27 cellular contexts compared by ENCODE assay signal in genomic region chr12:1091350-1091749, GRCh38.
DNase-seq lines count a peak whose midpoint lies in the region; FAIRE-seq and TF ChIP-seq lines count a peak whose summit lies in the region.
"Had no signal": no experiment of that assay in that cellular context is flagged by ENCODE, and none has a peak within 500 bp of the region (broad histone marks: within the 10 kb centered on the region; RNA-seq: fewer than 3 reads in every experiment).

No MANE protein-coding gene starts in this region.

- H4K20me1 ChIP-seq in SK-N-SH (ENCODE audit: insufficient read depth) = peaks cover 10% of the 10 kb centered on the region

- BruUV-seq in A673 (replicated peaks; lab: Mats Ljungman, UMichigan) = no TSS peak

- H3F3A ChIP-seq in SK-N-SH (replicated peaks; ENCODE audit: insufficient read depth) = peaks cover 20% of the 10 kb centered on the region

- H3K27me3 ChIP-seq in A673 (replicated peaks; ENCODE audit: insufficient read depth, low read depth, low read length, poor library complexity) (no peaks in the 10 kb centered on the region), SK-N-SH (ENCODE audit: insufficient read depth) (no peaks in the 10 kb centered on the region)
- H3K27me3 ChIP-seq: body of pancreas, ovary, right atrium auricular region, upper lobe of left lung had no signal

- no peaks in the 10 kb centered on the region for H3K36me3 ChIP-seq in A673 (ENCODE audit: insufficient read depth, low read length, poor library complexity, severe bottlenecking)
- H3K36me3 ChIP-seq in SK-N-SH (replicated peaks in 1 of 2; ENCODE audit: control insufficient read depth in 1 of 2, insufficient read depth in 2 of 2, low read length in 1 of 2) = no peaks in the 10 kb centered on the region
- no peaks in the 10 kb centered on the region for H3K36me3 ChIP-seq in mesodermal cell (ENCODE audit: control insufficient read depth, insufficient read depth, low read length)
- H3K36me3 ChIP-seq: ovary, right atrium auricular region, upper lobe of left lung had no signal

- WGBS in SK-N-SH (ENCODE audit: low lambda C conversion rate) = 73% methylated on average over 4 of the region's 4 CpGs
- WGBS in mesodermal cell (ENCODE audit: insufficient coverage in 2 of 2), 2 experiments = 90 to 91% methylated on average over 3 to 4 of the region's 4 CpGs

- peak; percentile 33 for FAIRE-seq in G401.6 (lab: Jason Lieb, UNC)
- FAIRE-seq: GM12878, keratinocyte had no signal

- peaks cover 51% of the 10 kb centered on the region for H3K79me2 ChIP-seq in SK-N-SH (ENCODE audit: insufficient read depth)

- H3K4me3 ChIP-seq in A673 (ENCODE audit: low read depth, low read length, poor library complexity, severe bottlenecking) (no peak overlapping the region), SK-N-SH (ENCODE audit: low read depth in 2 of 2, low read length in 1 of 2) (no peak overlapping the region), mesodermal cell (ENCODE audit: extremely low read depth, insufficient read depth, low read length, poor library complexity, severe bottlenecking) (no peak overlapping the region)
- H3K4me3 ChIP-seq: body of pancreas, coronary artery, GM12878, GM23248, ovary, right atrium auricular region, upper lobe of left lung had no signal

- no peak overlapping the region for H3K9ac ChIP-seq in SK-N-SH
- H3K9ac ChIP-seq: GM23248 had no signal

- H3K9me2 ChIP-seq in SK-N-SH = no peaks in the 10 kb centered on the region

- TF ChIP-seq CTCF in A673 (conservative IDR thresholded peaks at IDR 0.05; ENCODE audit: low read depth, low read length) (no peak), SK-N-SH (IDR thresholded peaks at IDR 0.05) (no peak)

- no peaks in the 10 kb centered on the region for H3K4me1 ChIP-seq in A673 (ENCODE audit: insufficient read depth, low read length, poor library complexity, severe bottlenecking)
- H3K4me1 ChIP-seq in SK-N-SH (ENCODE audit: control insufficient read depth in 1 of 2, insufficient read depth in 2 of 2, low read depth in 1 of 2, low read length in 1 of 2) = peaks cover 0 to 8% of the 10 kb centered on the region in 2 experiments; a peak in 1 of 4 replicates
- H3K4me1 ChIP-seq in mesodermal cell (ENCODE audit: control insufficient read depth, insufficient read depth, low read length, poor library complexity, severe bottlenecking) = no peaks in the 10 kb centered on the region
- H3K4me1 ChIP-seq: body of pancreas had no signal

- CTCF ChIA-PET in A673 (lab: Charles Lee) = interaction anchor here (0.7 kb wide), 1 partner anchor 362 kb away, joined by 3 read pairs; no protein-coding TSS in a partner anchor
- CTCF ChIA-PET in SK-N-SH (lab: Yijun Ruan, JAX) = interaction anchor here (1.0 to 2.1 kb wide), 4 partner anchors 9 to 142 kb away, joined by 3 to 27 read pairs (median 5); partner anchors contain the start of gene RAD52

- intact Hi-C loops in A673 (cut with micrococcal nuclease; ENCODE audit: unreplicated experiment) = loop anchor here (5.0 to 10.0 kb wide), 3 partner anchors 104 to 277 kb away; no protein-coding TSS in a partner anchor

- peak overlapping the region; percentile 5 for H3K27ac ChIP-seq in A673 (ENCODE audit: low read depth, low read length, poor library complexity, severe bottlenecking)
- H3K27ac ChIP-seq in SK-N-SH (ENCODE audit: low read depth in 2 of 2, low read length in 1 of 2) = peak overlapping the region; percentile 11 to 32; a peak in 2 of 4 replicates
- H3K27ac ChIP-seq in mesodermal cell (ENCODE audit: low read depth, low read length, severe bottlenecking) = peak overlapping the region; percentile 36
- H3K27ac ChIP-seq: body of pancreas, coronary artery, GM23248, ovary, right atrium auricular region, RWPE1, upper lobe of left lung had no signal

- POLR2A ChIA-PET in A673 (lab: Charles Lee; ENCODE audit: low non-redundant PET) = interaction anchor here (0.6 kb wide), 1 partner anchor 511 kb away, joined by 5 read pairs; no protein-coding TSS in a partner anchor
- POLR2A ChIA-PET in SK-N-SH (lab: Yijun Ruan, JAX) = no interaction called here

- no peak overlapping the region for H2AFZ ChIP-seq in SK-N-SH (ENCODE audit: low read depth)
- H2AFZ ChIP-seq: GM23248 had no signal

- TF ChIP-seq EP300 in SK-N-SH (IDR thresholded peaks at IDR 0.05; ENCODE audit: borderline replicate concordance in 1 of 2, low read depth in 1 of 2, low read length in 1 of 2) = no peak

- TF ChIP-seq RAD21 in SK-N-SH (IDR thresholded peaks at IDR 0.05; ENCODE audit: low read length) = no peak

- no peaks in the 10 kb centered on the region for H3K9me3 ChIP-seq in A673 (ENCODE audit: low read depth, low read length, poor library complexity, severe bottlenecking)
- H3K9me3 ChIP-seq in SK-N-SH = no peaks in the 10 kb centered on the region
- H3K9me3 ChIP-seq in mesodermal cell (ENCODE audit: control insufficient read depth, low read length) = no peaks in the 10 kb centered on the region
- H3K9me3 ChIP-seq: body of pancreas, ovary, right atrium auricular region, upper lobe of left lung had no signal

- H3K4me2 ChIP-seq in SK-N-SH = no peak overlapping the region

- DNase-seq in A673 (ENCODE audit: low spot score) (no peak), SK-N-SH (no peak), NCI-H748 (lab: John Stamatoyannopoulos, UW; ENCODE audit: unreplicated experiment) (no peak), NCI-H1092 treated with DMSO at 0.1 percent for 48 hours (lab: John Stamatoyannopoulos, UW) (no peak), superior temporal gyrus (ENCODE audit: extremely low spot score) (no peak)
- DNase-seq: activated CD4-positive, alpha-beta T cell treated with anti-CD3 and anti-CD28 coated beads for 48 hours; activated gamma-delta T cell treated with Interleukin-2 at 50 U/mL for 16 hours; activated T-cell treated with anti-CD3 and anti-CD28 coated beads, Interleukin-2, amount 50 U/mL, for 24 hours; body of pancreas; effector memory CD4-positive, alpha-beta T cell; erythroblast; glutamatergic neuron; GM23248; natural killer cell; NCI-H1105 treated with DMSO at 0.1 percent for 48 hours; NCI-H2029 treated with DMSO at 0.1 percent for 48 hours; NCI-H226; NCI-H774; ovary; upper lobe of left lung had no signal

TF ChIP-seq in SK-N-SH, 30 proteins besides CTCF, POLR2A, EP300 and RAD21:
- TF ChIP-seq NFIC (IDR thresholded peaks at IDR 0.05; ENCODE audit: borderline replicate concordance) (no peak), FOSL2 (IDR thresholded peaks at IDR 0.05; ENCODE audit: borderline replicate concordance, low read depth) (no peak), RCOR1 (IDR thresholded peaks at IDR 0.05; ENCODE audit: low read length) (no peak), CHD2 (IDR thresholded peaks at IDR 0.05; ENCODE audit: low read length, partially characterized antibody) (no peak), YY1 (IDR thresholded peaks at IDR 0.05; ENCODE audit: low read depth) (no peak), NRF1 (IDR thresholded peaks at IDR 0.05; ENCODE audit: low read depth, low read length) (no peak), TEAD4 (IDR thresholded peaks at IDR 0.05; ENCODE audit: borderline replicate concordance, insufficient read depth) (no peak), MXI1 (IDR thresholded peaks at IDR 0.05; ENCODE audit: low read depth, low read length) (no peak), SMC3 (IDR thresholded peaks at IDR 0.05; ENCODE audit: low read depth, low read length) (no peak), POLR2AphosphoS5 (IDR thresholded peaks at IDR 0.05; ENCODE audit: low read depth, low read length) (no peak)
- TF ChIP-seq, protein P1, sequence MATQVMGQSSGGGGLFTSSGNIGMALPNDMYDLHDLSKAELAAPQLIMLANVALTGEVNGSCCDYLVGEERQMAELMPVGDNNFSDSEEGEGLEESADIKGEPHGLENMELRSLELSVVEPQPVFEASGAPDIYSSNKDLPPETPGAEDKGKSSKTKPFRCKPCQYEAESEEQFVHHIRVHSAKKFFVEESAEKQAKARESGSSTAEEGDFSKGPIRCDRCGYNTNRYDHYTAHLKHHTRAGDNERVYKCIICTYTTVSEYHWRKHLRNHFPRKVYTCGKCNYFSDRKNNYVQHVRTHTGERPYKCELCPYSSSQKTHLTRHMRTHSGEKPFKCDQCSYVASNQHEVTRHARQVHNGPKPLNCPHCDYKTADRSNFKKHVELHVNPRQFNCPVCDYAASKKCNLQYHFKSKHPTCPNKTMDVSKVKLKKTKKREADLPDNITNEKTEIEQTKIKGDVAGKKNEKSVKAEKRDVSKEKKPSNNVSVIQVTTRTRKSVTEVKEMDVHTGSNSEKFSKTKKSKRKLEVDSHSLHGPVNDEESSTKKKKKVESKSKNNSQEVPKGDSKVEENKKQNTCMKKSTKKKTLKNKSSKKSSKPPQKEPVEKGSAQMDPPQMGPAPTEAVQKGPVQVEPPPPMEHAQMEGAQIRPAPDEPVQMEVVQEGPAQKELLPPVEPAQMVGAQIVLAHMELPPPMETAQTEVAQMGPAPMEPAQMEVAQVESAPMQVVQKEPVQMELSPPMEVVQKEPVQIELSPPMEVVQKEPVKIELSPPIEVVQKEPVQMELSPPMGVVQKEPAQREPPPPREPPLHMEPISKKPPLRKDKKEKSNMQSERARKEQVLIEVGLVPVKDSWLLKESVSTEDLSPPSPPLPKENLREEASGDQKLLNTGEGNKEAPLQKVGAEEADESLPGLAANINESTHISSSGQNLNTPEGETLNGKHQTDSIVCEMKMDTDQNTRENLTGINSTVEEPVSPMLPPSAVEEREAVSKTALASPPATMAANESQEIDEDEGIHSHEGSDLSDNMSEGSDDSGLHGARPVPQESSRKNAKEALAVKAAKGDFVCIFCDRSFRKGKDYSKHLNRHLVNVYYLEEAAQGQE (IDR thresholded peaks at IDR 0.05; ENCODE audit: low read depth, low read length) = no peak
